ENCODE assay signal across 28 cellular contexts in genomic region chr9:4182831-4183230, GRCh38.
"Had no signal": no experiment of that assay in that cellular context is flagged by ENCODE, and none has a peak within 500 bp of the region (broad histone marks: within the 10 kb centered on the region; RNA-seq: fewer than 3 reads in every experiment).

No MANE protein-coding gene starts in this region.

- H3K4me3 Mint-ChIP-seq: activated CD8-positive, alpha-beta memory T cell treated with anti-CD3 and anti-CD28 coated beads, Interleukin-2, amount 10 ng/mL, durations not matched to agents 7 days and 5 days; activated CD8-positive, alpha-beta T cell treated with anti-CD3 and anti-CD28 coated beads, Interleukin-2, amount 10 ng/mL, durations not matched to agents 7 days and 5 days; activated naive CD8-positive, alpha-beta T cell; activated T-cell treated with anti-CD3 and anti-CD28 coated beads, Interleukin-2, amount 50 U/mL, for 24 hours; activated T-helper 1 cell treated with anti-CD3 and anti-CD28 coated beads, Interleukin-12 subunit alpha, Interleukin-12 subunit beta, Interleukin-2, Interleukin-4 antibody, amounts not matched to agents 30 ng/mL and 10 ng/mL and 1 ng/mL, durations not matched to agents 14 hours and 24 hours and 36 hours; T-helper 1 cell treated with Interleukin-12 subunit alpha and Interleukin-12 subunit beta and Interleukin-4 antibody, amounts not matched to agents 30 μg/mL and 1 μg/mL, for 36 hours; WTC11 had no signal

- H3K27ac ChIP-seq: body of pancreas, Peyer's patch, RWPE1, SJCRH30 had no signal

- H3K4me1 ChIP-seq: body of pancreas, Peyer's patch, SJCRH30 had no signal

- ATAC-seq: activated CD8-positive, alpha-beta memory T cell treated with anti-CD3 and anti-CD28 coated beads, Interleukin-2, amount 10 ng/mL, durations not matched to agents 7 days and 5 days; activated CD8-positive, alpha-beta T cell treated with anti-CD3 and anti-CD28 coated beads, Interleukin-2, amount 10 ng/mL, durations not matched to agents 7 days and 5 days; body of pancreas; WTC11 had no signal

- H3K27me3 Mint-ChIP-seq: activated CD8-positive, alpha-beta memory T cell treated with anti-CD3 and anti-CD28 coated beads, Interleukin-2, amount 10 ng/mL, durations not matched to agents 7 days and 5 days; activated T-cell treated with anti-CD3 and anti-CD28 coated beads, Interleukin-2, amount 50 U/mL, for 24 hours had no signal

- H3K27me3 ChIP-seq: body of pancreas, MG63, Peyer's patch, SJCRH30 had no signal

- H3K4me3 ChIP-seq: body of pancreas, MG63, Peyer's patch, SJCRH30 had no signal

- H3K27ac Mint-ChIP-seq: activated CD8-positive, alpha-beta memory T cell treated with anti-CD3 and anti-CD28 coated beads, Interleukin-2, amount 10 ng/mL, durations not matched to agents 7 days and 5 days; activated CD8-positive, alpha-beta T cell treated with anti-CD3 and anti-CD28 coated beads, Interleukin-2, amount 10 ng/mL, durations not matched to agents 7 days and 5 days; activated naive CD8-positive, alpha-beta T cell; activated T-cell treated with anti-CD3 and anti-CD28 coated beads, Interleukin-2, amount 50 U/mL, for 24 hours; activated T-helper 1 cell treated with anti-CD3 and anti-CD28 coated beads, Interleukin-12 subunit alpha, Interleukin-12 subunit beta, Interleukin-2, Interleukin-4 antibody, amounts not matched to agents 30 ng/mL and 10 ng/mL and 1 ng/mL, durations not matched to agents 14 hours and 24 hours and 36 hours; T-helper 1 cell treated with Interleukin-12 subunit alpha and Interleukin-12 subunit beta and Interleukin-4 antibody, amounts not matched to agents 30 μg/mL and 1 μg/mL, for 36 hours; WTC11 had no signal

- H3K9me3 ChIP-seq: body of pancreas, MG63, Peyer's patch, SJCRH30 had no signal

- DNase-seq: activated CD4-positive, alpha-beta T cell treated with anti-CD3 and anti-CD28 coated beads for 48 hours; activated CD4-positive, alpha-beta T cell treated with anti-CD3 and anti-CD28 coated beads, Interleukin-2, amount 50 U/mL, for 4 hours; activated CD4-positive, CD25-positive, alpha-beta regulatory T cell treated with anti-CD3 and anti-CD28 coated beads, Interleukin-2, amount 50 U/mL, for 72 hours; activated CD8-positive, alpha-beta memory T cell treated with anti-CD3 and anti-CD28 coated beads, Interleukin-2, amount 10 ng/mL, durations not matched to agents 7 days and 5 days; activated CD8-positive, alpha-beta T cell treated with anti-CD3 and anti-CD28 coated beads, Interleukin-2, amount 10 ng/mL, durations not matched to agents 7 days and 5 days; activated effector memory CD4-positive, alpha-beta T cell treated with Interleukin-2 at 50 U/mL for 16 hours; activated naive CD4-positive, alpha-beta T cell; activated T-cell treated with anti-CD3 and anti-CD28 coated beads, Interleukin-2, amount 50 U/mL, for 24 hours; aorta; body of pancreas; central memory CD4-positive, alpha-beta T cell; MG63; MV-4-11; NCI-H1092 treated with DMSO at 0.1 percent for 48 hours; NCI-H1417 treated with DMSO at 0.1 percent for 48 hours; NCI-H1694 treated with DMSO at 0.1 percent for 48 hours; NCI-H2029 treated with DMSO at 0.1 percent for 48 hours; NCI-H345; NCI-H510A; NCI-H526 treated with DMSO at 0.1 percent for 48 hours; Peyer's patch; Right ventricle myocardium superior; SJCRH30 had no signal

- H3K36me3 Mint-ChIP-seq: activated CD8-positive, alpha-beta memory T cell treated with anti-CD3 and anti-CD28 coated beads, Interleukin-2, amount 10 ng/mL, durations not matched to agents 7 days and 5 days; activated naive CD8-positive, alpha-beta T cell; WTC11 had no signal

- H3K9me3 Mint-ChIP-seq: activated T-cell treated with anti-CD3 and anti-CD28 coated beads, Interleukin-2, amount 50 U/mL, for 24 hours; activated T-helper 1 cell treated with anti-CD3 and anti-CD28 coated beads, Interleukin-12 subunit alpha, Interleukin-12 subunit beta, Interleukin-2, Interleukin-4 antibody, amounts not matched to agents 30 ng/mL and 10 ng/mL and 1 ng/mL, durations not matched to agents 14 hours and 24 hours and 36 hours; T-helper 1 cell treated with Interleukin-12 subunit alpha and Interleukin-12 subunit beta and Interleukin-4 antibody, amounts not matched to agents 30 μg/mL and 1 μg/mL, for 36 hours had no signal

- H3K4me1 Mint-ChIP-seq: activated CD8-positive, alpha-beta memory T cell treated with anti-CD3 and anti-CD28 coated beads, Interleukin-2, amount 10 ng/mL, durations not matched to agents 7 days and 5 days; WTC11 had no signal

- H3K36me3 ChIP-seq: MG63, Peyer's patch, SJCRH30 had no signal
